In the genomic region with DNA sequence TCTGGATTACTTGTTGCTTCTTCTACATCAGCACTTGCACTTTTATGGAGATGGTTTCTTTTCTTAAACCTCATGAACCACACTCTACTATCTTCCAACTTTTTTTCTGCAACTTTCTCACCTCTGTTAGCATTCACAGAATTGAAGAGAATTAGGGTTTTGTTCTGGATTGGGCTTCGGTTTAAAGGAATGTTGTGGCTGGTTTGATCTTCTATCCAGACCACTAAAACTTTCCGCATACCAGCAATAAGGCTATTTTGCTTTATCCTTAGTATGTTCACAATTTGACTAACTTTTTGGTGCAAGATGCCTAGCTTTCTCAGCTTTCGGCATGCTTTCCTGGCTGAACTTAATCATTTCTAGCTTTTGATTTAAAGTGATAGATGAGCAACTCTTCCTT, we compare ENCODE assay signal across 26 cellular contexts.
A peak's percentile ranks its signal among the peaks of the same experiment; 100 is the strongest.
DNase-seq lines count a peak whose midpoint lies in the region; FAIRE-seq and TF ChIP-seq lines count a peak whose summit lies in the region.
"Had no signal": no experiment of that assay in that cellular context is flagged by ENCODE, and none has a peak within 500 bp of the region (broad histone marks: within the 10 kb centered on the region; RNA-seq: fewer than 3 reads in every experiment).

No MANE protein-coding gene starts in this region.

- H3K27ac Mint-ChIP-seq in astrocyte (ENCODE audit: unreplicated experiment) (no peak overlapping the region), osteocyte (ENCODE audit: unreplicated experiment) (no peak overlapping the region)
- H3K27ac Mint-ChIP-seq: CD14-positive monocyte; CD4-positive, alpha-beta T cell; CD8-positive, alpha-beta memory T cell had no signal

- H3K4me1 Mint-ChIP-seq in astrocyte (ENCODE audit: low read depth, unreplicated experiment), result peaks cover 10% of the 10 kb centered on the region
- no peaks in the 10 kb centered on the region for H3K4me1 Mint-ChIP-seq in osteocyte (ENCODE audit: unreplicated experiment)
- H3K4me1 Mint-ChIP-seq: CD14-positive monocyte; CD8-positive, alpha-beta memory T cell had no signal

- H3K27me3 Mint-ChIP-seq in astrocyte (ENCODE audit: low read depth, unreplicated experiment) (no peaks in the 10 kb centered on the region), osteocyte (ENCODE audit: unreplicated experiment) (no peaks in the 10 kb centered on the region)
- H3K27me3 Mint-ChIP-seq: CD4-positive, alpha-beta T cell; CD8-positive, alpha-beta memory T cell had no signal

- no peaks in the 10 kb centered on the region for H3F3A ChIP-seq in smooth muscle cell (ENCODE audit: low read depth)

- H2AFZ ChIP-seq in astrocyte (ENCODE audit: low read depth, low read length), result no peak overlapping the region
- H2AFZ ChIP-seq in smooth muscle cell (ENCODE audit: low read depth), result peak overlapping the region; percentile 21
- H2AFZ ChIP-seq: GM23248 had no signal

- TF ChIP-seq CTCF in astrocyte (IDR thresholded peaks at IDR 0.05; ENCODE audit: insufficient read depth, low read depth, low read length), result no peak
- no peak for TF ChIP-seq CTCF in astrocyte of the spinal cord (IDR thresholded peaks at IDR 0.05; ENCODE audit: low read depth, low read length)
- TF ChIP-seq CTCF in smooth muscle cell (IDR thresholded peaks at IDR 0.05; ENCODE audit: borderline replicate concordance, insufficient read depth, poor library complexity, severe bottlenecking), result no peak
- no peak for TF ChIP-seq CTCF in osteocyte (IDR thresholded peaks at IDR 0.05)

- no peaks in the 10 kb centered on the region for H3K4me1 ChIP-seq in astrocyte (ENCODE audit: insufficient read depth, low read length)
- no peaks in the 10 kb centered on the region for H3K4me1 ChIP-seq in smooth muscle cell (ENCODE audit: low read depth)
- H3K4me1 ChIP-seq: A549, BE2C had no signal

- H4K20me1 ChIP-seq in astrocyte (ENCODE audit: insufficient read depth, low read length) (no peaks in the 10 kb centered on the region), smooth muscle cell (ENCODE audit: low read depth) (no peaks in the 10 kb centered on the region)
- H4K20me1 ChIP-seq: BLaER1 treated with 17β-estradiol and CSF1 and Interleukin-3, amounts not matched to agents 10 nM and 100 nM had no signal

- WGBS in smooth muscle cell (ENCODE audit: low lambda C conversion rate), result 37% methylated on average over 3 of the region's 3 CpGs

- in situ Hi-C loops in astrocyte of the spinal cord (cut with HindIII; ENCODE audit: low sequenced_read_pairs), result no loop called here

- no peak overlapping the region for H3K9ac ChIP-seq in astrocyte (ENCODE audit: low read length)
- H3K9ac ChIP-seq in smooth muscle cell (ENCODE audit: low read depth), result no peak overlapping the region
- H3K9ac ChIP-seq: BLaER1 treated with 17β-estradiol and CSF1 and Interleukin-3, amounts not matched to agents 10 nM and 100 nM; GM23248 had no signal

- H3K79me2 ChIP-seq in astrocyte (ENCODE audit: insufficient read depth, low read length) (no peaks in the 10 kb centered on the region), smooth muscle cell (ENCODE audit: low read depth) (no peaks in the 10 kb centered on the region)

- H3K4me3 ChIP-seq in astrocyte (ENCODE audit: insufficient read depth, low read depth, low read length) (no peak overlapping the region), astrocyte of the spinal cord (ENCODE audit: low read depth, low read length) (no peak overlapping the region), smooth muscle cell (no peak overlapping the region)
- H3K4me3 ChIP-seq: A549; BLaER1 treated with 17β-estradiol and CSF1 and Interleukin-3, amounts not matched to agents 10 nM and 100 nM; GM23248 had no signal

- peak; percentile 6 for DNase-seq in COLO829 (ENCODE audit: low spot score)
- peak; percentile 55 for DNase-seq in astrocyte (ENCODE audit: low read depth)
- peak; percentile 34 for DNase-seq in astrocyte of the spinal cord (ENCODE audit: low read depth, low spot score)
- DNase-seq in smooth muscle cell (lab: John Stamatoyannopoulos, UW; ENCODE audit: unreplicated experiment), result no peak
- no peak for DNase-seq in osteocyte (ENCODE audit: extremely low spot score, unreplicated experiment)
- DNase-seq in activated CD8-positive, alpha-beta memory T cell treated with anti-CD3 and anti-CD28 coated beads for 24 hours, result no peak
- DNase-seq in NCI-H524 (lab: John Stamatoyannopoulos, UW), result no peak
- DNase-seq: 8988T; ACHN; AML-193; BE2C; Calu3; CD4-positive, alpha-beta T cell; CD8-positive, alpha-beta memory T cell; COR-L47; DMS53; DMS79 treated with DMSO at 0.1 percent for 48 hours; GF-D8; GM23248; H7; HCEC 1CT had no signal

- no peaks in the 10 kb centered on the region for H3K36me3 ChIP-seq in astrocyte (ENCODE audit: insufficient read depth, low read length)
- H3K36me3 ChIP-seq in smooth muscle cell (ENCODE audit: low read depth), result no peaks in the 10 kb centered on the region
- H3K36me3 ChIP-seq: BE2C; BLaER1 treated with 17β-estradiol and CSF1 and Interleukin-3, amounts not matched to agents 10 nM and 100 nM had no signal

- H3K36me3 Mint-ChIP-seq in astrocyte (ENCODE audit: low read depth, unreplicated experiment) (no peaks in the 10 kb centered on the region), osteocyte (ENCODE audit: unreplicated experiment) (no peaks in the 10 kb centered on the region)
- H3K36me3 Mint-ChIP-seq: CD14-positive monocyte; CD8-positive, alpha-beta memory T cell had no signal

- no peaks in the 10 kb centered on the region for H3K9me3 Mint-ChIP-seq in astrocyte (ENCODE audit: unreplicated experiment)
- H3K9me3 Mint-ChIP-seq in osteocyte (ENCODE audit: unreplicated experiment), result no peaks in the 10 kb centered on the region

- H3K4me3 Mint-ChIP-seq in astrocyte (ENCODE audit: unreplicated experiment) (no peak overlapping the region), osteocyte (ENCODE audit: unreplicated experiment) (no peak overlapping the region)
- H3K4me3 Mint-ChIP-seq: CD14-positive monocyte; CD4-positive, alpha-beta T cell; CD8-positive, alpha-beta memory T cell had no signal

- no peak overlapping the region for H3K27ac ChIP-seq in astrocyte (ENCODE audit: low read depth, low read length)
- no peak overlapping the region for H3K27ac ChIP-seq in smooth muscle cell (ENCODE audit: low read depth)
- H3K27ac ChIP-seq: A549; BLaER1 treated with 17β-estradiol and CSF1 and Interleukin-3, amounts not matched to agents 10 nM and 100 nM; GM23248 had no signal

- H3K9me3 ChIP-seq in astrocyte (ENCODE audit: insufficient read depth, low read depth, low read length) (no peaks in the 10 kb centered on the region), smooth muscle cell (replicated peaks; ENCODE audit: low read depth) (no peaks in the 10 kb centered on the region)
- H3K9me3 ChIP-seq: A549; BE2C; BLaER1 treated with 17β-estradiol and CSF1 and Interleukin-3, amounts not matched to agents 10 nM and 100 nM had no signal

- H3K27me3 ChIP-seq in astrocyte (ENCODE audit: insufficient read depth, low read length), result no peaks in the 10 kb centered on the region
- H3K27me3 ChIP-seq in smooth muscle cell (ENCODE audit: low read depth), result no peaks in the 10 kb centered on the region
- H3K27me3 ChIP-seq: BE2C; BLaER1 treated with 17β-estradiol and CSF1 and Interleukin-3, amounts not matched to agents 10 nM and 100 nM had no signal

- H3K4me2 ChIP-seq in astrocyte (ENCODE audit: low read length) (no peak overlapping the region), smooth muscle cell (peak overlapping the region; percentile 18)
- H3K4me2 ChIP-seq: A549; BLaER1 treated with 17β-estradiol and CSF1 and Interleukin-3, amounts not matched to agents 10 nM and 100 nM had no signal

- no peak for FAIRE-seq in astrocyte (lab: Jason Lieb, UNC)
- FAIRE-seq: A549, GM12892, H1 had no signal

Comparison
In these comparisons a context has a peak if more than half of its experiments do, and no peak if none do; other contexts are left out.
1. DNase-seq: peak in COLO829 (single experiment), astrocyte (single experiment) and astrocyte of the spinal cord (single experiment); none in smooth muscle cell (single experiment), osteocyte (single experiment), activated CD8-positive, alpha-beta memory T cell treated with anti-CD3 and anti-CD28 coated beads for 24 hours (single experiment) and NCI-H524 (0 of 2).